In genomic region chr18:10526211-10526949, GRCh38 we compare ENCODE assay signal across 8 cellular contexts. TPM values are rescaled to one million over a fixed set of nuclear protein-coding genes. Genes with fewer than 3 reads are reported as not detected.
DNase-seq lines count a peak whose midpoint lies in the region; ATAC-seq and TF ChIP-seq lines count a peak whose summit lies in the region.

No MANE protein-coding gene starts in this region.

- H3K9me3 Mint-ChIP-seq in IgD-negative memory B cell (no peaks in the 10 kb centered on the region), chondrocyte (ENCODE audit: low read depth) (no peaks in the 10 kb centered on the region)

- H3K27me3 ChIP-seq in GM06990 (replicated peaks; ENCODE audit: control insufficient read depth, insufficient read depth, low read length) (no peaks in the 10 kb centered on the region), right lobe of liver (no peaks in the 10 kb centered on the region)

- peak; percentile 48 for ATAC-seq in GM21576 (IDR thresholded peaks at IDR 0.05; ENCODE audit: unreplicated experiment)
- peak; percentile 84 to 88 (median 88) for ATAC-seq in right lobe of liver

- H3K4me1 ChIP-seq in right lobe of liver = no peaks in the 10 kb centered on the region

- H3K36me3 Mint-ChIP-seq in IgD-negative memory B cell (no peaks in the 10 kb centered on the region), chondrocyte (ENCODE audit: low read depth) (no peaks in the 10 kb centered on the region)

- no peaks in the 10 kb centered on the region for H3K36me3 ChIP-seq in GM06990 (ENCODE audit: control insufficient read depth, insufficient read depth, low read length)
- H3K36me3 ChIP-seq in right lobe of liver = no peaks in the 10 kb centered on the region

- H3K4me1 Mint-ChIP-seq in IgD-negative memory B cell (peaks cover 36 to 50% (median 45%) of the 10 kb centered on the region in 3 donors), chondrocyte (ENCODE audit: low read depth) (peaks cover 48% of the 10 kb centered on the region)

- DNase-seq in GM06990 (ENCODE audit: extremely low read depth, insufficient read length) (no peak), chondrocyte (ENCODE audit: low spot score) (no peak), right lobe of liver (peak; percentile 66 to 83 (median 82)), retina (no peak)
- peak in 2 of 3 experiments; percentile 19 to 24 for DNase-seq in stimulated activated CD4-positive, alpha-beta T cell treated with anti-CD3 and anti-CD28 coated beads, TNF-alpha, amount 100 ng/mL, for 4 hours (ENCODE audit: low read depth in 3 of 3)

- peak overlapping the region; percentile 76 to 95 (median 78) for H3K27ac ChIP-seq in right lobe of liver

- intact Hi-C loops in right lobe of liver (cut with DNase I) = no loop called here

- peak overlapping the region; percentile 99 for H3K4me3 ChIP-seq in GM06990 (replicated peaks; ENCODE audit: low read depth, low read length)
- H3K4me3 ChIP-seq in WI38 (ENCODE audit: low read depth, low read length) = peak overlapping the region; percentile 96
- peak overlapping the region; percentile 86 to 96 (median 94) for H3K4me3 ChIP-seq in right lobe of liver

- no peak for TF ChIP-seq CTCF in GM06990 (IDR thresholded peaks at IDR 0.05; ENCODE audit: insufficient read depth, low read length, poor library complexity, severe bottlenecking)
- TF ChIP-seq CTCF in WI38 (IDR thresholded peaks at IDR 0.05; ENCODE audit: low read depth, low read length) = no peak
- TF ChIP-seq CTCF in chondrocyte (IDR thresholded peaks at IDR 0.05) = no peak
- TF ChIP-seq CTCF in right lobe of liver (IDR thresholded peaks at IDR 0.05) = no peak

- H3K4me3 Mint-ChIP-seq in IgD-negative memory B cell (peak overlapping the region; percentile 95 to 99 (median 97)), chondrocyte (ENCODE audit: unreplicated experiment) (peak overlapping the region; percentile 95)

- no peak for TF ChIP-seq POLR2A in right lobe of liver (IDR thresholded peaks at IDR 0.05)

- H3K27me3 Mint-ChIP-seq in IgD-negative memory B cell (peaks cover 4% of the 10 kb centered on the region), chondrocyte (ENCODE audit: low read depth) (no peaks in the 10 kb centered on the region)

- WGBS in right lobe of liver (ENCODE audit: insufficient coverage, low coverage, low lambda C conversion rate, missing lambda C conversion rate) = 8% methylated on average over 12 of the region's 42 CpGs

- H3K9me3 ChIP-seq in right lobe of liver = no peaks in the 10 kb centered on the region

- H3K27ac Mint-ChIP-seq in IgD-negative memory B cell (peak overlapping the region; percentile 95 to 98 (median 98)), chondrocyte (ENCODE audit: unreplicated experiment) (peak overlapping the region; percentile 98)

RNA-seq across cellular contexts. Expression of gene NAPG, which starts 0.6 kb away (rescaled TPM):
- polyA plus RNA-seq in IgD-negative memory B cell = 15.0 TPM
- total RNA-seq in chondrocyte (32.0 to 49.0 TPM (median 34.7 TPM) in 3 replicates), right lobe of liver (10 to 100 TPM; 10.7 to 20.6 (median 14.1) TPM)

Comparison
In these comparisons a context has a peak if more than half of its experiments do, and no peak if none do; other contexts are left out.
1. DNase-seq: peak in right lobe of liver (3 of 3) and stimulated activated CD4-positive, alpha-beta T cell treated with anti-CD3 and anti-CD28 coated beads, TNF-alpha, amount 100 ng/mL, for 4 hours (2 of 3); none in GM06990 (single experiment), chondrocyte (single experiment) and retina (single experiment).
2. Peak in every context shown above with its lines, with median percentiles within 50 percentile points of each other: H3K4me3 ChIP-seq.